1 cellular context compared by ENCODE assay signal in genomic region chr9:114908104-114908621, GRCh38.
TF ChIP-seq lines count a peak whose summit lies in the region.

No MANE protein-coding gene starts in this region.

TF ChIP-seq in HepG2, 621 proteins besides CTCF, POLR2A, EP300 and RAD21 (continued from another document and continues in another):
- TF ChIP-seq, protein P1, sequence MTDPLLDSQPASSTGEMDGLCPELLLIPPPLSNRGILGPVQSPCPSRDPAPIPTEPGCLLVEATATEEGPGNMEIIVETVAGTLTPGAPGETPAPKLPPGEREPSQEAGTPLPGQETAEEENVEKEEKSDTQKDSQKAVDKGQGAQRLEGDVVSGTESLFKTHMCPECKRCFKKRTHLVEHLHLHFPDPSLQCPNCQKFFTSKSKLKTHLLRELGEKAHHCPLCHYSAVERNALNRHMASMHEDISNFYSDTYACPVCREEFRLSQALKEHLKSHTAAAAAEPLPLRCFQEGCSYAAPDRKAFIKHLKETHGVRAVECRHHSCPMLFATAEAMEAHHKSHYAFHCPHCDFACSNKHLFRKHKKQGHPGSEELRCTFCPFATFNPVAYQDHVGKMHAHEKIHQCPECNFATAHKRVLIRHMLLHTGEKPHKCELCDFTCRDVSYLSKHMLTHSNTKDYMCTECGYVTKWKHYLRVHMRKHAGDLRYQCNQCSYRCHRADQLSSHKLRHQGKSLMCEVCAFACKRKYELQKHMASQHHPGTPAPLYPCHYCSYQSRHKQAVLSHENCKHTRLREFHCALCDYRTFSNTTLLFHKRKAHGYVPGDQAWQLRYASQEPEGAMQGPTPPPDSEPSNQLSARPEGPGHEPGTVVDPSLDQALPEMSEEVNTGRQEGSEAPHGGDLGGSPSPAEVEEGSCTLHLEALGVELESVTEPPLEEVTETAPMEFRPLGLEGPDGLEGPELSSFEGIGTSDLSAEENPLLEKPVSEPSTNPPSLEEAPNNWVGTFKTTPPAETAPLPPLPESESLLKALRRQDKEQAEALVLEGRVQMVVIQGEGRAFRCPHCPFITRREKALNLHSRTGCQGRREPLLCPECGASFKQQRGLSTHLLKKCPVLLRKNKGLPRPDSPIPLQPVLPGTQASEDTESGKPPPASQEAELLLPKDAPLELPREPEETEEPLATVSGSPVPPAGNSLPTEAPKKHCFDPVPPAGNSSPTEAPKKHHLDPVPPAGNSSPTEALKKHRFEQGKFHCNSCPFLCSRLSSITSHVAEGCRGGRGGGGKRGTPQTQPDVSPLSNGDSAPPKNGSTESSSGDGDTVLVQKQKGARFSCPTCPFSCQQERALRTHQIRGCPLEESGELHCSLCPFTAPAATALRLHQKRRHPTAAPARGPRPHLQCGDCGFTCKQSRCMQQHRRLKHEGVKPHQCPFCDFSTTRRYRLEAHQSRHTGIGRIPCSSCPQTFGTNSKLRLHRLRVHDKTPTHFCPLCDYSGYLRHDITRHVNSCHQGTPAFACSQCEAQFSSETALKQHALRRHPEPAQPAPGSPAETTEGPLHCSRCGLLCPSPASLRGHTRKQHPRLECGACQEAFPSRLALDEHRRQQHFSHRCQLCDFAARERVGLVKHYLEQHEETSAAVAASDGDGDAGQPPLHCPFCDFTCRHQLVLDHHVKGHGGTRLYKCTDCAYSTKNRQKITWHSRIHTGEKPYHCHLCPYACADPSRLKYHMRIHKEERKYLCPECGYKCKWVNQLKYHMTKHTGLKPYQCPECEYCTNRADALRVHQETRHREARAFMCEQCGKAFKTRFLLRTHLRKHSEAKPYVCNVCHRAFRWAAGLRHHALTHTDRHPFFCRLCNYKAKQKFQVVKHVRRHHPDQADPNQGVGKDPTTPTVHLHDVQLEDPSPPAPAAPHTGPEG (CRISPR knock-in tag; IDR thresholded peaks at IDR 0.05), result no peak
- TF ChIP-seq PPARG (CRISPR knock-in tag; conservative IDR thresholded peaks at IDR 0.05), result 0 out of 2 replicates have a peak, but pooled peaks have one; percentile 19
- TF ChIP-seq MED8 (CRISPR knock-in tag; IDR thresholded peaks at IDR 0.05; ENCODE audit: insufficient replicate concordance), result no peak
- TF ChIP-seq TP53 (CRISPR knock-in tag; conservative IDR thresholded peaks at IDR 0.05), result peak; percentile 94; the same call in 1 of the 2 replicates
- peak; percentile 75; the same call in 1 of the 2 replicates for TF ChIP-seq RXRA (CRISPR knock-in tag; IDR thresholded peaks at IDR 0.05)
- peak; percentile 48; the same call in 1 of the 2 replicates for TF ChIP-seq ZNF503 (CRISPR knock-in tag; IDR thresholded peaks at IDR 0.05)
- no peak for TF ChIP-seq ZFP1 (CRISPR knock-in tag; IDR thresholded peaks at IDR 0.05)
- TF ChIP-seq ZFY (CRISPR knock-in tag; IDR thresholded peaks at IDR 0.05), result 0 out of 2 replicates have a peak, but pooled peaks have one; percentile 15
- peak; percentile 77 for TF ChIP-seq RCOR2 (CRISPR knock-in tag; IDR thresholded peaks at IDR 0.05)
- 0 out of 2 replicates have a peak, but pooled peaks have one; percentile 25 for TF ChIP-seq ZNF441 (CRISPR knock-in tag; IDR thresholded peaks at IDR 0.05; ENCODE audit: borderline replicate concordance)
- no peak for TF ChIP-seq SP4 (CRISPR knock-in tag; IDR thresholded peaks at IDR 0.05)
- TF ChIP-seq FOSL2 (CRISPR knock-in tag; IDR thresholded peaks at IDR 0.05), result peak; percentile 96
- TF ChIP-seq TFE3 (CRISPR knock-in tag; IDR thresholded peaks at IDR 0.05), result 0 out of 2 replicates have a peak, but pooled peaks have one; percentile 35
- TF ChIP-seq MBD4 (IDR thresholded peaks at IDR 0.05; ENCODE audit: borderline replicate concordance, low read length), result no peak
- TF ChIP-seq ZNF264 (CRISPR knock-in tag; IDR thresholded peaks at IDR 0.05), result no peak
- TF ChIP-seq TGIF2 (CRISPR knock-in tag; IDR thresholded peaks at IDR 0.05), result 0 out of 2 replicates have a peak, but pooled peaks have one; percentile 34
- TF ChIP-seq SOX5 (CRISPR knock-in tag; IDR thresholded peaks at IDR 0.05; ENCODE audit: borderline replicate concordance), result peak; percentile 76
- no peak for TF ChIP-seq PCBP2 (optimal IDR thresholded peaks at IDR 0.05; ENCODE audit: low read depth, low read length, poor library complexity, severe bottlenecking)
- no peak for TF ChIP-seq ZNF256 (CRISPR knock-in tag; conservative IDR thresholded peaks at IDR 0.05)
- TF ChIP-seq ZNF260 (CRISPR knock-in tag; IDR thresholded peaks at IDR 0.05; ENCODE audit: borderline replicate concordance, low read depth), result no peak
- TF ChIP-seq FOXJ3 (CRISPR knock-in tag; IDR thresholded peaks at IDR 0.05; ENCODE audit: borderline replicate concordance), result peak; percentile 77; the same call in 1 of the 2 replicates
- TF ChIP-seq TEAD3 (CRISPR knock-in tag; optimal IDR thresholded peaks at IDR 0.05; ENCODE audit: borderline replicate concordance), result peak; percentile 55
- no peak for TF ChIP-seq RNF2 (conservative IDR thresholded peaks at IDR 0.05; ENCODE audit: low read depth)
- TF ChIP-seq KDM5B (CRISPR knock-in tag; IDR thresholded peaks at IDR 0.05; ENCODE audit: borderline replicate concordance), result no peak
- TF ChIP-seq KLF16 (CRISPR knock-in tag; IDR thresholded peaks at IDR 0.05), result peak in 1 of 2 experiments; percentile 57; a peak in 1 of 4 replicates
- TF ChIP-seq GLMP (CRISPR knock-in tag; IDR thresholded peaks at IDR 0.05; ENCODE audit: borderline replicate concordance), result no peak
- peak; percentile 83 for TF ChIP-seq SKI (IDR thresholded peaks at IDR 0.05; ENCODE audit: partially characterized antibody)
- TF ChIP-seq ZBTB3 (CRISPR knock-in tag; IDR thresholded peaks at IDR 0.05; ENCODE audit: borderline replicate concordance, low read depth), result no peak
- TF ChIP-seq SAP130 (CRISPR knock-in tag; IDR thresholded peaks at IDR 0.05; ENCODE audit: low read depth), result peak; percentile 56
- TF ChIP-seq BRD4 (CRISPR knock-in tag; IDR thresholded peaks at IDR 0.05), result no peak
- no peak for TF ChIP-seq CCAR2 (optimal IDR thresholded peaks at IDR 0.05; ENCODE audit: low read depth, low read length)
- TF ChIP-seq ZNF18 (CRISPR knock-in tag; IDR thresholded peaks at IDR 0.05; ENCODE audit: insufficient replicate concordance), result no peak
- no peak for TF ChIP-seq ELF1 (CRISPR knock-in tag; IDR thresholded peaks at IDR 0.05)
- TF ChIP-seq ZNF232 (CRISPR knock-in tag; IDR thresholded peaks at IDR 0.05; ENCODE audit: borderline replicate concordance), result no peak
- no peak for TF ChIP-seq BORCS8-MEF2B (CRISPR knock-in tag; IDR thresholded peaks at IDR 0.05)
- TF ChIP-seq IKZF4 (CRISPR knock-in tag; IDR thresholded peaks at IDR 0.05; ENCODE audit: borderline replicate concordance, low read depth, not compliant biosample characterization), result no peak
- TF ChIP-seq GABPA (IDR thresholded peaks at IDR 0.05; ENCODE audit: low read depth, low read length), result no peak
- 0 out of 2 replicates have a peak, but pooled peaks have one; percentile 24 for TF ChIP-seq GABPA (CRISPR knock-in tag; IDR thresholded peaks at IDR 0.05; ENCODE audit: low read depth)
- TF ChIP-seq, protein P2, sequence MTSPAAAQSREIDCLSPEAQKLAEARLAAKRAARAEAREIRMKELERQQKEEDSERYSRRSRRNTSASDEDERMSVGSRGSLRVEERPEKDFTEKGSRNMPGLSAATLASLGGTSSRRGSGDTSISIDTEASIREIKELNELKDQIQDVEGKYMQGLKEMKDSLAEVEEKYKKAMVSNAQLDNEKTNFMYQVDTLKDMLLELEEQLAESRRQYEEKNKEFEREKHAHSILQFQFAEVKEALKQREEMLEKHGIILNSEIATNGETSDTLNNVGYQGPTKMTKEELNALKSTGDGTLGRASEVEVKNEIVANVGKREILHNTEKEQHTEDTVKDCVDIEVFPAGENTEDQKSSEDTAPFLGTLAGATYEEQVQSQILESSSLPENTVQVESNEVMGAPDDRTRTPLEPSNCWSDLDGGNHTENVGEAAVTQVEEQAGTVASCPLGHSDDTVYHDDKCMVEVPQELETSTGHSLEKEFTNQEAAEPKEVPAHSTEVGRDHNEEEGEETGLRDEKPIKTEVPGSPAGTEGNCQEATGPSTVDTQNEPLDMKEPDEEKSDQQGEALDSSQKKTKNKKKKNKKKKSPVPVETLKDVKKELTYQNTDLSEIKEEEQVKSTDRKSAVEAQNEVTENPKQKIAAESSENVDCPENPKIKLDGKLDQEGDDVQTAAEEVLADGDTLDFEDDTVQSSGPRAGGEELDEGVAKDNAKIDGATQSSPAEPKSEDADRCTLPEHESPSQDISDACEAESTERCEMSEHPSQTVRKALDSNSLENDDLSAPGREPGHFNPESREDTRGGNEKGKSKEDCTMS (CRISPR knock-in tag; conservative IDR thresholded peaks at IDR 0.05), result no peak
- TF ChIP-seq POGZ (CRISPR knock-in tag; IDR thresholded peaks at IDR 0.05), result no peak
- TF ChIP-seq ZNF670 (CRISPR knock-in tag; IDR thresholded peaks at IDR 0.05; ENCODE audit: borderline replicate concordance), result 0 out of 2 replicates have a peak, but pooled peaks have one; percentile 44
- TF ChIP-seq, protein P3, sequence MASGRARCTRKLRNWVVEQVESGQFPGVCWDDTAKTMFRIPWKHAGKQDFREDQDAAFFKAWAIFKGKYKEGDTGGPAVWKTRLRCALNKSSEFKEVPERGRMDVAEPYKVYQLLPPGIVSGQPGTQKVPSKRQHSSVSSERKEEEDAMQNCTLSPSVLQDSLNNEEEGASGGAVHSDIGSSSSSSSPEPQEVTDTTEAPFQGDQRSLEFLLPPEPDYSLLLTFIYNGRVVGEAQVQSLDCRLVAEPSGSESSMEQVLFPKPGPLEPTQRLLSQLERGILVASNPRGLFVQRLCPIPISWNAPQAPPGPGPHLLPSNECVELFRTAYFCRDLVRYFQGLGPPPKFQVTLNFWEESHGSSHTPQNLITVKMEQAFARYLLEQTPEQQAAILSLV (CRISPR knock-in tag; IDR thresholded peaks at IDR 0.05; ENCODE audit: borderline replicate concordance), result no peak
- no peak for TF ChIP-seq ZNF737 (CRISPR knock-in tag; IDR thresholded peaks at IDR 0.05; ENCODE audit: borderline replicate concordance)
- no peak for TF ChIP-seq KDM2A (CRISPR knock-in tag; IDR thresholded peaks at IDR 0.05; ENCODE audit: borderline replicate concordance, low read depth)
- no peak for TF ChIP-seq NR1H2 (CRISPR knock-in tag; IDR thresholded peaks at IDR 0.05; ENCODE audit: borderline replicate concordance, low read depth)
- no peak for TF ChIP-seq NCOR1 (IDR thresholded peaks at IDR 0.05; ENCODE audit: borderline replicate concordance, low read length)
- TF ChIP-seq GATA4 (IDR thresholded peaks at IDR 0.05; ENCODE audit: borderline replicate concordance, low read depth), result peak; percentile 96
- no peak for TF ChIP-seq THAP11 (CRISPR knock-in tag; IDR thresholded peaks at IDR 0.05)
- TF ChIP-seq FOXA1 (IDR thresholded peaks at IDR 0.05), result 0 out of 2 replicates have a peak, but pooled peaks have one; percentile 48
- TF ChIP-seq FOXA1 (CRISPR knock-in tag; IDR thresholded peaks at IDR 0.05), result peak; percentile 90
- TF ChIP-seq ZNF331 (CRISPR knock-in tag; IDR thresholded peaks at IDR 0.05), result peak; percentile 49; the same call in 1 of the 2 replicates
- no peak for TF ChIP-seq TFDP2 (CRISPR knock-in tag; IDR thresholded peaks at IDR 0.05)
